In genomic region chr10:62121197-62121550, GRCh38 we compare ENCODE assay signal across 26 cellular contexts.
DNase-seq lines count a peak whose midpoint lies in the region; ATAC-seq, FAIRE-seq and TF ChIP-seq lines count a peak whose summit lies in the region.
"Had no signal": no experiment of that assay in that cellular context is flagged by ENCODE, and none has a peak within 500 bp of the region (broad histone marks: within the 10 kb centered on the region; RNA-seq: fewer than 3 reads in every experiment).

No MANE protein-coding gene starts in this region.

- H3K4me1 ChIP-seq in astrocyte (ENCODE audit: insufficient read depth, low read length) = no peaks in the 10 kb centered on the region
- H3K4me1 ChIP-seq: colonic mucosa, HAP-1, lower lobe of right lung, prostate gland, thyroid gland had no signal

- peak overlapping the region in 1 of 2 donors; percentile 12 for H3K4me3 Mint-ChIP-seq in activated T-cell treated with anti-CD3 and anti-CD28 coated beads, Interleukin-2, amount 50 U/mL, for 72 hours
- H3K4me3 Mint-ChIP-seq in T-cell (no peak overlapping the region), astrocyte (ENCODE audit: unreplicated experiment) (no peak overlapping the region)
- H3K4me3 Mint-ChIP-seq: CD14-positive monocyte; endodermal cell; neural crest cell; stimulated activated naive B cell treated with anti-CD40 and anti-IgM and Interleukin-4, amounts not matched to agents 10 μg/mL and 1 μg/mL and 100 μg/mL, for 72 hours had no signal

- no peaks in the 10 kb centered on the region for H4K20me1 ChIP-seq in astrocyte (ENCODE audit: insufficient read depth, low read length)

- no peak overlapping the region for H3K27ac ChIP-seq in astrocyte (ENCODE audit: low read depth, low read length)
- H3K27ac ChIP-seq: colonic mucosa, lower lobe of right lung, prostate gland, thyroid gland had no signal

- POLR2A ChIA-PET in T-cell (lab: Charles Lee) = no interaction called here

- no peak overlapping the region for H3K4me3 ChIP-seq in astrocyte (ENCODE audit: insufficient read depth, low read depth, low read length)
- H3K4me3 ChIP-seq: colonic mucosa, HAP-1, lower lobe of right lung, prostate gland, thyroid gland had no signal

- no peak overlapping the region for H3K9ac ChIP-seq in astrocyte (ENCODE audit: low read length)

- FAIRE-seq in astrocyte (lab: Jason Lieb, UNC) = peak; percentile 50
- FAIRE-seq: GM18507 had no signal

- peak overlapping the region; percentile 10 for H3K4me2 ChIP-seq in astrocyte (ENCODE audit: low read length)

- peaks cover 16% of the 10 kb centered on the region for H3K4me1 Mint-ChIP-seq in activated T-cell treated with anti-CD3 and anti-CD28 coated beads, Interleukin-2, amount 50 U/mL, for 72 hours (ENCODE audit: low read depth)
- peaks cover 14 to 26% (median 15%) of the 10 kb centered on the region in 3 donors for H3K4me1 Mint-ChIP-seq in T-cell
- no peaks in the 10 kb centered on the region for H3K4me1 Mint-ChIP-seq in astrocyte (ENCODE audit: low read depth, unreplicated experiment)
- H3K4me1 Mint-ChIP-seq: CD14-positive monocyte, endodermal cell, neural crest cell had no signal

- TF ChIP-seq CTCF in astrocyte (IDR thresholded peaks at IDR 0.05; ENCODE audit: insufficient read depth, low read depth, low read length) = no peak

- CTCF ChIA-PET in T-cell (lab: Charles Lee) = no interaction called here

- peak overlapping the region; percentile 7 for H3K27ac Mint-ChIP-seq in activated T-cell treated with anti-CD3 and anti-CD28 coated beads, Interleukin-2, amount 50 U/mL, for 72 hours
- H3K27ac Mint-ChIP-seq in T-cell (peak overlapping the region; percentile 8 to 55), astrocyte (ENCODE audit: unreplicated experiment) (no peak overlapping the region)
- H3K27ac Mint-ChIP-seq: CD14-positive monocyte; endodermal cell; stimulated activated naive B cell treated with anti-CD40 and anti-IgM and Interleukin-4, amounts not matched to agents 10 μg/mL and 1 μg/mL and 100 μg/mL, for 72 hours had no signal

- ATAC-seq in activated T-cell treated with anti-CD3 and anti-CD28 coated beads, Interleukin-2, amount 50 U/mL, for 72 hours (replicated peaks in 1 of 2) = peak; percentile 73 to 91
- ATAC-seq in T-cell (replicated peaks in 1 of 4) (peak in 1 of 4 experiments; percentile 56), HG02870 (IDR thresholded peaks at IDR 0.05; ENCODE audit: unreplicated experiment) (no peak), GM18520 (IDR thresholded peaks at IDR 0.05; ENCODE audit: unreplicated experiment) (no peak)
- peak; percentile 40 for ATAC-seq in stimulated activated naive CD8-positive, alpha-beta T cell treated with anti-CD3 and anti-CD28 coated beads, Interleukin-15, Interleukin-2, amounts not matched to agents 100 U/mL and 50 U/mL, for 24 hours
- ATAC-seq: lower lobe of right lung; stimulated activated naive B cell treated with anti-CD40 and anti-IgM and Interleukin-4, amounts not matched to agents 10 μg/mL and 1 μg/mL and 100 μg/mL, for 72 hours had no signal

- no peak for DNase-seq in activated T-cell treated with anti-CD3 and anti-CD28 coated beads, Interleukin-2, amount 50 U/mL, for 72 hours
- no peak for DNase-seq in activated T-cell treated with anti-CD3 and anti-CD28 coated beads, Interleukin-2, amount 50 U/mL, for 48 hours
- no peak for DNase-seq in T-cell
- DNase-seq in astrocyte (ENCODE audit: low read depth) = no peak
- DNase-seq in stimulated activated naive CD8-positive, alpha-beta T cell treated with anti-CD3 and anti-CD28 coated beads, Interleukin-15, Interleukin-2, amounts not matched to agents 100 U/mL and 50 U/mL, for 24 hours = no peak
- DNase-seq in ACHN = no peak
- DNase-seq: activated CD4-positive, alpha-beta T cell treated with anti-CD3 and anti-CD28 coated beads for 48 hours; colonic mucosa; DMS 273 treated with DMSO at 0.1 percent for 48 hours; endodermal cell; kidney; lower lobe of right lung; NCI-H1092; NCI-H187 treated with DMSO at 0.1 percent for 48 hours; NCI-H2227 treated with DMSO at 0.1 percent for 48 hours; NCI-H748 treated with DMSO at 0.1 percent for 48 hours; stimulated activated CD4-positive, alpha-beta T cell treated with anti-CD3 and anti-CD28 coated beads, Interleukin-1b, Interleukin-23, amount 100 ng/mL, for 48 hours; stimulated activated naive B cell treated with anti-CD40 and anti-IgM and Interleukin-4, amounts not matched to agents 10 μg/mL and 1 μg/mL and 100 μg/mL, for 72 hours; thyroid gland had no signal

- H3K9me3 Mint-ChIP-seq in activated T-cell treated with anti-CD3 and anti-CD28 coated beads, Interleukin-2, amount 50 U/mL, for 72 hours = peaks cover 14 to 15% of the 10 kb centered on the region in 2 donors
- H3K9me3 Mint-ChIP-seq in T-cell (peaks cover 11 to 21% (median 11%) of the 10 kb centered on the region in 3 donors), astrocyte (ENCODE audit: unreplicated experiment) (peaks cover 16% of the 10 kb centered on the region)
- H3K9me3 Mint-ChIP-seq: endodermal cell had no signal

- H3K9me3 ChIP-seq in astrocyte (ENCODE audit: insufficient read depth, low read depth, low read length) = no peaks in the 10 kb centered on the region
- H3K9me3 ChIP-seq: colonic mucosa, HAP-1, prostate gland, thyroid gland had no signal

- H2AFZ ChIP-seq in astrocyte (ENCODE audit: low read depth, low read length) = no peak overlapping the region

- H3K36me3 ChIP-seq in astrocyte (ENCODE audit: insufficient read depth, low read length) = no peaks in the 10 kb centered on the region
- H3K36me3 ChIP-seq: colonic mucosa, HAP-1, lower lobe of right lung, prostate gland, thyroid gland had no signal

- H3K27me3 ChIP-seq in astrocyte (ENCODE audit: insufficient read depth, low read length) = no peaks in the 10 kb centered on the region
- H3K27me3 ChIP-seq: colonic mucosa, thyroid gland had no signal

- H3K79me2 ChIP-seq in astrocyte (ENCODE audit: insufficient read depth, low read length) = no peaks in the 10 kb centered on the region

- in situ Hi-C loops in ACHN (cut with HindIII; ENCODE audit: low pct_ligation_motif_present, low pct_unique_long_range_greater_than_20kb, low sequenced_read_pairs) = no loop called here

- H3K27me3 Mint-ChIP-seq in activated T-cell treated with anti-CD3 and anti-CD28 coated beads, Interleukin-2, amount 50 U/mL, for 72 hours (ENCODE audit: low read depth) = no peaks in the 10 kb centered on the region
- no peaks in the 10 kb centered on the region for H3K27me3 Mint-ChIP-seq in T-cell
- no peaks in the 10 kb centered on the region for H3K27me3 Mint-ChIP-seq in astrocyte (ENCODE audit: low read depth, unreplicated experiment)
- H3K27me3 Mint-ChIP-seq: stimulated activated naive B cell treated with anti-CD40 and anti-IgM and Interleukin-4, amounts not matched to agents 10 μg/mL and 1 μg/mL and 100 μg/mL, for 72 hours had no signal

- H3K36me3 Mint-ChIP-seq in activated T-cell treated with anti-CD3 and anti-CD28 coated beads, Interleukin-2, amount 50 U/mL, for 72 hours (ENCODE audit: insufficient read depth in 2 of 2) = peaks cover 14 to 23% of the 10 kb centered on the region in 2 donors
- H3K36me3 Mint-ChIP-seq in T-cell (peaks cover 6% of the 10 kb centered on the region), astrocyte (ENCODE audit: low read depth, unreplicated experiment) (peaks cover 2% of the 10 kb centered on the region)

Comparison
In these comparisons a context has a peak if more than half of its experiments do, and no peak if none do; other contexts are left out.
1. ATAC-seq: peak in activated T-cell treated with anti-CD3 and anti-CD28 coated beads, Interleukin-2, amount 50 U/mL, for 72 hours (2 of 2) and stimulated activated naive CD8-positive, alpha-beta T cell treated with anti-CD3 and anti-CD28 coated beads, Interleukin-15, Interleukin-2, amounts not matched to agents 100 U/mL and 50 U/mL, for 24 hours (single experiment); none in HG02870 (single experiment) and GM18520 (single experiment).